Comparison of ENCODE assay signal across 35 cellular contexts in genomic region chr2:123153041-123153440, GRCh38.
"Had no signal": no experiment of that assay in that cellular context is flagged by ENCODE, and none has a peak within 500 bp of the region (broad histone marks: within the 10 kb centered on the region; RNA-seq: fewer than 3 reads in every experiment).

No MANE protein-coding gene starts in this region.

- H3K9me3 ChIP-seq: MG63 had no signal

- H3K27me3 ChIP-seq: MG63 had no signal

- H3K36me3 ChIP-seq: MG63 had no signal

- H3K4me3 ChIP-seq: MG63 had no signal

- H3K9ac ChIP-seq: KMS-11 had no signal

- H3K4me2 ChIP-seq: KMS-11 had no signal

- DNase-seq: Karpas-422, Kasumi-1, KG1, MG63, MM.1S, MV-4-11, NCI-H1048, NCI-H1092, NCI-H1092 treated with DMSO at 0.1 percent for 48 hours, NCI-H1105, NCI-H1105 treated with DMSO at 0.1 percent for 48 hours, NCI-H1417, NCI-H1417 treated with DMSO at 0.1 percent for 48 hours, NCI-H1436, NCI-H1436 treated with DMSO at 0.1 percent for 48 hours, NCI-H146, NCI-H1694, NCI-H1694 treated with DMSO at 0.1 percent for 48 hours, NCI-H187, NCI-H187 treated with DMSO at 0.1 percent for 48 hours, NCI-H1930, NCI-H2029, NCI-H2029 treated with DMSO at 0.1 percent for 48 hours, NCI-H2081, NCI-H2081 treated with DMSO at 0.1 percent for 48 hours, NCI-H2107, NCI-H2171, NCI-H2171 treated with DMSO at 0.1 percent for 48 hours, NCI-H2227 treated with DMSO at 0.1 percent for 48 hours, NCI-H226, NCI-H345, NCI-H446, NCI-H446 treated with DMSO at 0.1 percent for 48 hours, NCI-H510A had no signal

- H3K27ac ChIP-seq: KMS-11 had no signal
